8 cellular contexts compared by ENCODE assay signal in the genomic region with DNA sequence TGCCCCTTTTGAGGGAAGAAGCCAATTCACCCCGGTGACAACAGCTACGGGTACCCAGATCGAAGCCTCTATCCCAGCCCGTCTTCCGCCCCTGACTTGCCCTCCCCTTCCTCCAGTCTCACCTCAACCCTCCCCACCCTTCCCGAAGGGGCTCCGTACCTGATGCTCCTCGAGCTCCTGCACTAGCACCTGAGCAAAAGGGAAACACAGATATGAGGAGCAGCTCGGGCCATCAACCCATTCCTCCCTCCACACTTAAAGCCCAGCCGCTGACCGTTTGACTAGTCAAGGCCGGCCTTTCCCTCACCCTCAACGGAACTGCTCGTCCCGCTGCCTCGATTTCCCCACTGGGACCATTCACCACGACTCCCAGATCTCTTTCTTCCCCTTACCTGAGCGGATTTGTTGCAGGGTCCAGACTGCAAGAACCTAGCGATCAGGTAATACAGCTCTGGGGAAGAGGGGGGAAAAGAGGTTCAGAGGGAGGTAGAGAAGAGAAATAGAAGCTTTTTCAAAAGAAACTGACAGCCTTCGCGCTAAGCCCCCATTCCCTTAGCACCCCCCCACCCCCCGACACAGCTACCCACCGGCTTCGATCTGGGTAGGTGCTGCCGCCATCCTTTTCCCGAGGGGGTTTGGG. TPM values are rescaled to one million over a fixed set of nuclear protein-coding genes. Genes with fewer than 3 reads are reported as not detected.
DNase-seq lines count a peak whose midpoint lies in the region; ATAC-seq and TF ChIP-seq lines count a peak whose summit lies in the region.

No MANE protein-coding gene starts in this region.

- H3K9me3 Mint-ChIP-seq in dendritic cell treated with granulocyte-macrophage colony-stimulating factor and Interleukin-4, amounts not matched to agents 40 ng/mL and 50 ng/mL, for 4 days: no peaks in the 10 kb centered on the region
- no peaks in the 10 kb centered on the region for H3K9me3 Mint-ChIP-seq in memory B cell
- no peaks in the 10 kb centered on the region for H3K9me3 Mint-ChIP-seq in stimulated activated naive CD8-positive, alpha-beta T cell treated with anti-CD3 and anti-CD28 coated beads, Interleukin-15, amount 100 ng/mL, for 72 hours

- H3K36me3 Mint-ChIP-seq in dendritic cell treated with granulocyte-macrophage colony-stimulating factor and Interleukin-4, amounts not matched to agents 40 ng/mL and 50 ng/mL, for 4 days (ENCODE audit: low read depth): peaks cover 17% of the 10 kb centered on the region
- peaks cover 2% of the 10 kb centered on the region for H3K36me3 Mint-ChIP-seq in memory B cell

- no peaks in the 10 kb centered on the region for H3K27me3 Mint-ChIP-seq in dendritic cell treated with granulocyte-macrophage colony-stimulating factor and Interleukin-4, amounts not matched to agents 40 ng/mL and 50 ng/mL, for 4 days
- no peaks in the 10 kb centered on the region for H3K27me3 Mint-ChIP-seq in memory B cell
- no peaks in the 10 kb centered on the region for H3K27me3 Mint-ChIP-seq in stimulated activated naive CD8-positive, alpha-beta T cell treated with anti-CD3 and anti-CD28 coated beads, Interleukin-15, amount 100 ng/mL, for 72 hours

- DNase-seq in COLO668 (lab: John Stamatoyannopoulos, UW; ENCODE audit: unreplicated experiment): peak; percentile 26
- peak; percentile 5 for DNase-seq in MG63
- peak; percentile 15 for DNase-seq in WERI-Rb-1
- DNase-seq in memory B cell (ENCODE audit: low spot score in 2 of 2): peak; percentile 2 to 18
- peak; percentile 38 to 46 for DNase-seq in stimulated activated naive CD8-positive, alpha-beta T cell treated with anti-CD3 and anti-CD28 coated beads, Interleukin-15, amount 100 ng/mL, for 72 hours

- H3K36me3 ChIP-seq in MG63: no peaks in the 10 kb centered on the region
- H3K36me3 ChIP-seq in WERI-Rb-1: no peaks in the 10 kb centered on the region

- H3K4me3 Mint-ChIP-seq in dendritic cell treated with granulocyte-macrophage colony-stimulating factor and Interleukin-4, amounts not matched to agents 40 ng/mL and 50 ng/mL, for 4 days: peak overlapping the region; percentile 95
- H3K4me3 Mint-ChIP-seq in memory B cell: peak overlapping the region; percentile 96
- H3K4me3 Mint-ChIP-seq in stimulated activated naive CD8-positive, alpha-beta T cell treated with anti-CD3 and anti-CD28 coated beads, Interleukin-15, amount 100 ng/mL, for 72 hours: peak overlapping the region; percentile 83 to 87

- H3K4me3 ChIP-seq in MG63: peak overlapping the region; percentile 61
- peak overlapping the region; percentile 78 for H3K4me3 ChIP-seq in WERI-Rb-1 (ENCODE audit: low read depth, low read length)

- H3K27ac ChIP-seq in WERI-Rb-1: no peak overlapping the region

- H3K9me3 ChIP-seq in MG63 (no peaks in the 10 kb centered on the region), WERI-Rb-1 (ENCODE audit: severe bottlenecking) (no peaks in the 10 kb centered on the region)

- no peaks in the 10 kb centered on the region for H3K27me3 ChIP-seq in MG63
- peaks cover 3% of the 10 kb centered on the region for H3K27me3 ChIP-seq in WERI-Rb-1 (ENCODE audit: insufficient read depth, low read depth, severe bottlenecking)

- ATAC-seq in memory B cell (ENCODE audit: low read depth) (no peak), HG02623 (IDR thresholded peaks at IDR 0.05; ENCODE audit: unreplicated experiment) (no peak), HG02678 (IDR thresholded peaks at IDR 0.05; ENCODE audit: unreplicated experiment) (no peak)
- ATAC-seq in stimulated activated naive CD8-positive, alpha-beta T cell treated with anti-CD3 and anti-CD28 coated beads, Interleukin-15, amount 100 ng/mL, for 72 hours: peak; percentile 22

- intact Hi-C loops in dendritic cell treated with granulocyte-macrophage colony-stimulating factor and Interleukin-4, amounts not matched to agents 40 ng/mL and 50 ng/mL, for 4 days (cut with micrococcal nuclease): loop anchor here (2.0 to 10.0 kb wide), 3 partner anchors 312 to 556 kb away; partner anchors contain the start of genes HMGN5 and SH3BGRL

- TF ChIP-seq CTCF in WERI-Rb-1 (IDR thresholded peaks at IDR 0.05; ENCODE audit: low read depth, low read length): no peak

- H3K27ac Mint-ChIP-seq in dendritic cell treated with granulocyte-macrophage colony-stimulating factor and Interleukin-4, amounts not matched to agents 40 ng/mL and 50 ng/mL, for 4 days: peak overlapping the region; percentile 92
- peak overlapping the region; percentile 99 for H3K27ac Mint-ChIP-seq in memory B cell
- peak overlapping the region; percentile 84 to 88 for H3K27ac Mint-ChIP-seq in stimulated activated naive CD8-positive, alpha-beta T cell treated with anti-CD3 and anti-CD28 coated beads, Interleukin-15, amount 100 ng/mL, for 72 hours

- H3K4me1 Mint-ChIP-seq in dendritic cell treated with granulocyte-macrophage colony-stimulating factor and Interleukin-4, amounts not matched to agents 40 ng/mL and 50 ng/mL, for 4 days (ENCODE audit: low read depth): no peaks in the 10 kb centered on the region
- H3K4me1 Mint-ChIP-seq in memory B cell: peaks cover 9% of the 10 kb centered on the region
- peaks cover 5% of the 10 kb centered on the region for H3K4me1 Mint-ChIP-seq in stimulated activated naive CD8-positive, alpha-beta T cell treated with anti-CD3 and anti-CD28 coated beads, Interleukin-15, amount 100 ng/mL, for 72 hours

RNA-seq across cellular contexts. Expression of gene BRWD3, which starts 0.7 kb away (rescaled TPM):
- 2.4 and 5.4 TPM in 2 replicates for total RNA-seq in MG63 (2014; rRNA removed; shearing (Covaris generic); ENCODE audit: low replicate concordance)
